In the genomic region with DNA sequence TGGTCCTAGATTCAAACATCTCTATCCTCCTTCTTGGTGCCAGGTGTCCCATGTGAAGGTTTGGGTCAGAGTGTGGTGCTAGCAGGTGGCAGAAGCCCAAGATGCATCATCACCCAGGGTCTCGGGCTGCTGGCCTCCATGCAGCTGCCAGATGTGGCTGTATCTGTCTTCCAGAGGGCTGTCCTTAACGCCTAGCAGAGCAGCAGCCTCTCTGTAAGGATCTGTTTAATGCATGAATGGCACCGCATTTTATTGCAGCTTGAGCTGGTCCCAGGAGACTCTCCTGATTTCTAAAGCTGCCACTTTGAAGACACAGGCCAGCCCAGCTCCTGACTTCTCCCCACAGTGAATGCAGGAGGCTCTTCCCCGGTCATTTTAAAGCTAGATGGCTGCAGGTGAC, we compare ENCODE assay signal across 1 cellular context.
TF ChIP-seq lines count a peak whose summit lies in the region.

No MANE protein-coding gene starts in this region.

TF ChIP-seq in neural cell, 6 proteins besides CTCF, POLR2A, EP300 and RAD21 (continued from another document):
- TF ChIP-seq, protein P1, sequence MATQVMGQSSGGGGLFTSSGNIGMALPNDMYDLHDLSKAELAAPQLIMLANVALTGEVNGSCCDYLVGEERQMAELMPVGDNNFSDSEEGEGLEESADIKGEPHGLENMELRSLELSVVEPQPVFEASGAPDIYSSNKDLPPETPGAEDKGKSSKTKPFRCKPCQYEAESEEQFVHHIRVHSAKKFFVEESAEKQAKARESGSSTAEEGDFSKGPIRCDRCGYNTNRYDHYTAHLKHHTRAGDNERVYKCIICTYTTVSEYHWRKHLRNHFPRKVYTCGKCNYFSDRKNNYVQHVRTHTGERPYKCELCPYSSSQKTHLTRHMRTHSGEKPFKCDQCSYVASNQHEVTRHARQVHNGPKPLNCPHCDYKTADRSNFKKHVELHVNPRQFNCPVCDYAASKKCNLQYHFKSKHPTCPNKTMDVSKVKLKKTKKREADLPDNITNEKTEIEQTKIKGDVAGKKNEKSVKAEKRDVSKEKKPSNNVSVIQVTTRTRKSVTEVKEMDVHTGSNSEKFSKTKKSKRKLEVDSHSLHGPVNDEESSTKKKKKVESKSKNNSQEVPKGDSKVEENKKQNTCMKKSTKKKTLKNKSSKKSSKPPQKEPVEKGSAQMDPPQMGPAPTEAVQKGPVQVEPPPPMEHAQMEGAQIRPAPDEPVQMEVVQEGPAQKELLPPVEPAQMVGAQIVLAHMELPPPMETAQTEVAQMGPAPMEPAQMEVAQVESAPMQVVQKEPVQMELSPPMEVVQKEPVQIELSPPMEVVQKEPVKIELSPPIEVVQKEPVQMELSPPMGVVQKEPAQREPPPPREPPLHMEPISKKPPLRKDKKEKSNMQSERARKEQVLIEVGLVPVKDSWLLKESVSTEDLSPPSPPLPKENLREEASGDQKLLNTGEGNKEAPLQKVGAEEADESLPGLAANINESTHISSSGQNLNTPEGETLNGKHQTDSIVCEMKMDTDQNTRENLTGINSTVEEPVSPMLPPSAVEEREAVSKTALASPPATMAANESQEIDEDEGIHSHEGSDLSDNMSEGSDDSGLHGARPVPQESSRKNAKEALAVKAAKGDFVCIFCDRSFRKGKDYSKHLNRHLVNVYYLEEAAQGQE (IDR thresholded peaks at IDR 0.05; ENCODE audit: borderline replicate concordance): no peak
TF ChIP-seq in neural cell: peak in this region for 2.
